8 cellular contexts compared by ENCODE assay signal in the genomic region with DNA sequence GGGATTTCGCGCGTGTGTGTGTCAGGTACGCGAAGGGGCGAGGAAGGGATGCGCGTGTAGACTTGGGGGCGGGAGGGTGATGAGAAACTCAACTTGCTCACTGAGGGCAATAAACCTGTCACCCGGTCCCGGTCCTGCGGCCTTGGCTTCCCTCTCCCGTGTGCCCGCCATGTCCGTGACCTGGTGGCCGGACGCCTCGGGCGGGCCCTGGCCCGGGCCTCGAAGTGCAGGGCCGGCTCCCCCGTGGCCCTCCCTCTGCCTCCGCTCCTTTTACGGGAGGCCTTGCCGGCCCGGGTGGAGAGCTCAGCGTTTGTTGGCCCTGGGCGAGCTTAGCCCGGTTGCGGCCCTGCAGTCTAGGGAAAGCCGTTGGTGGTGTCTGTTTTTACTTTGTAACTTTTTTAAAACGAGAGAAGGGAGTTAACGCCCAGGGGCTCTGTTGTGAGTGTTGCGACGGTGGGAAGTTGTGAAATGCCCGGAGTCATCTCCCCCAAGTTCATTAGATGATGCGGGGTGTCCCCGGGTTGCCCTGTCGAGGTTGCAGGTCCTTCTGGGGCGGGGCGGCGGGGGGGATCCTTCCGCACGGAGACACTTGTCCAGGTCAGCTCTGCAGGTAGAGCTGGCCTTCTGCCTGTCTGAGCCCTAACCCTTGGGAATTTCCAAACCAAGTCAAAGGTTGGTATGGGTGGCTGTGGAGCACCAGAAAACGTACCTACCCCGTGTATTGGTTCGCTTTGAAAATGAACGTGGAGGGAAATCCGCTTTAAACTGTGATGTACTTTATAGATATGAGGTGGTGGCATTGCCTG. TPM values are rescaled to one million over a fixed set of nuclear protein-coding genes. Genes with fewer than 3 reads are reported as not detected.
DNase-seq lines count a peak whose midpoint lies in the region; FAIRE-seq and TF ChIP-seq lines count a peak whose summit lies in the region.

No MANE protein-coding gene starts in this region.

- peaks cover 3 to 25% (median 20%) of the 10 kb centered on the region in 4 experiments for H3K27me3 ChIP-seq in H1 (replicated peaks in 1 of 4; ENCODE audit: control insufficient read depth in 3 of 4, extremely low read depth in 1 of 4, insufficient read depth in 3 of 4, low read length in 3 of 4)

- no peak overlapping the region for H2BK12ac ChIP-seq in H1 (ENCODE audit: low read depth, low read length)

- H2AK5ac ChIP-seq in H1 (ENCODE audit: low read depth, low read length) = no peak overlapping the region

- peaks cover 21% of the 10 kb centered on the region for H3K23me2 ChIP-seq in H1 (ENCODE audit: low read depth, low read length)

- peaks cover 0 to 49% of the 10 kb centered on the region in 2 experiments; a peak in 2 of 4 replicates for H3K79me2 ChIP-seq in H1 (ENCODE audit: control insufficient read depth in 1 of 2, insufficient read depth in 2 of 2, low read length in 2 of 2)

- H2BK15ac ChIP-seq in H1 (ENCODE audit: low read length) = no peak overlapping the region

- no peak for FAIRE-seq in H1 (lab: Jason Lieb, UNC)

- peaks cover 9 to 13% of the 10 kb centered on the region in 2 experiments for H4K20me1 ChIP-seq in H1 (replicated peaks in 1 of 2; ENCODE audit: control insufficient read depth in 1 of 2, insufficient read depth in 2 of 2, low read length in 2 of 2)

- no peak overlapping the region for H3K14ac ChIP-seq in H1 (ENCODE audit: insufficient read length)

- no peak overlapping the region for H2BK120ac ChIP-seq in H1 (replicated peaks; ENCODE audit: low read depth, low read length)

- H2BK20ac ChIP-seq in H1 (ENCODE audit: low read length) = no peak overlapping the region

- no peak overlapping the region for H3K4ac ChIP-seq in H1 (replicated peaks; ENCODE audit: insufficient read length, low read depth, low read length)

- TF ChIP-seq RAD21 in H1 (IDR thresholded peaks at IDR 0.05 in 1 of 2, conservative IDR thresholded peaks at IDR 0.05 in 1 of 2; ENCODE audit: low read depth in 2 of 2, low read length in 2 of 2) = no peak

- CTCF ChIA-PET in HEK293 (lab: Yijun Ruan, JAX) = interaction anchor here (0.5 to 1.0 kb wide), 4 partner anchors 8 to 590 kb away, joined by 3 to 5 read pairs (median 4); no protein-coding TSS in a partner anchor
- CTCF ChIA-PET in H1 (lab: Charles Lee; ENCODE audit: partially characterized antibody) = no interaction called here

- H3K4me2 ChIP-seq in H1 (ENCODE audit: insufficient read depth in 1 of 2, low read depth in 2 of 2, low read length in 2 of 2) = peak overlapping the region; percentile 89 to 91

- no peak for TF ChIP-seq CTCF in HEK293 (tag by site-specific recombination; IDR thresholded peaks at IDR 0.05)
- TF ChIP-seq CTCF in H1 (IDR thresholded peaks at IDR 0.05; ENCODE audit: control extremely low read depth in 1 of 3, insufficient read depth in 1 of 3, low read depth in 1 of 3, low read length in 3 of 3) = no peak

- H3K4me1 ChIP-seq in HEK293 (ENCODE audit: control insufficient read depth, insufficient read depth, low read length) (peaks cover 7% of the 10 kb centered on the region), H1 (replicated peaks in 1 of 4; ENCODE audit: control insufficient read depth in 3 of 4, insufficient read depth in 4 of 4, low read length in 3 of 4) (peaks cover 0 to 9% (median 4%) of the 10 kb centered on the region in 4 experiments; a peak in 5 of 7 replicates)

- H4K8ac ChIP-seq in H1 (ENCODE audit: extremely low read depth, insufficient read depth, low read length) = peak overlapping the region; percentile 85; the same call in 1 of the 2 replicates

- no peak; a peak in 1 of 3 replicates for TF ChIP-seq POLR2A in H1 (IDR thresholded peaks at IDR 0.05; ENCODE audit: control extremely low read depth in 1 of 2, low read depth in 2 of 2, low read length in 2 of 2)

- no peak overlapping the region for H4K91ac ChIP-seq in H1 (replicated peaks; ENCODE audit: insufficient read length, low read length)

- POLR2A ChIA-PET in HEK293 (lab: Yijun Ruan, JAX) = interaction anchor here (0.6 to 2.6 kb wide), 18 partner anchors 13 to 303 kb away, joined by 3 to 12 read pairs (median 3); a partner anchor contains a TSS
- POLR2A ChIA-PET in H1 (lab: Charles Lee; ENCODE audit: partially characterized antibody) = interaction anchor here (0.7 to 2.0 kb wide), 19 partner anchors 7 to 590 kb away, joined by 3 to 9 read pairs (median 4); a partner anchor contains a TSS

- H3K4me3 ChIP-seq in HEK293 (ENCODE audit: low read depth, low read length) = peak overlapping the region; percentile 93
- H3K4me3 ChIP-seq in H1 (ENCODE audit: extremely low read depth in 1 of 4, insufficient read depth in 2 of 4, low read depth in 3 of 4, low read length in 4 of 4) = peak overlapping the region; percentile 66 to 97 (median 86)

- no peak for TF ChIP-seq EP300 in H1 (IDR thresholded peaks at IDR 0.05; ENCODE audit: borderline replicate concordance in 1 of 2, low read depth in 2 of 2, low read length in 2 of 2)

- H3K18ac ChIP-seq in H1 (ENCODE audit: extremely low read depth, low read length) = peak overlapping the region; percentile 90

- no peak overlapping the region for H2AFZ ChIP-seq in H1 (ENCODE audit: low read length)

- H3K9ac ChIP-seq in H1 (replicated peaks in 1 of 4; ENCODE audit: extremely low read depth in 1 of 4, low read depth in 3 of 4, low read length in 3 of 4) = peak overlapping the region; percentile 61 to 87 (median 74)

- no peak overlapping the region for H2BK5ac ChIP-seq in H1 (ENCODE audit: low read depth, low read length)

- H3K27ac ChIP-seq in HEK293 (ENCODE audit: extremely low read depth, low read depth, low read length) (peak overlapping the region; percentile 99), H1 (ENCODE audit: low read depth, low read length) (peak overlapping the region; percentile 69; the same call in 1 of the 2 replicates)

- H3K9me3 ChIP-seq in HEK293 (ENCODE audit: control insufficient read depth, insufficient read depth, low read depth, low read length) (no peaks in the 10 kb centered on the region), H1 (ENCODE audit: insufficient read depth in 2 of 2, low read depth in 1 of 2, low read length in 1 of 2) (no peaks in the 10 kb centered on the region)

- WGBS in H1 (ENCODE audit: extremely low coverage in 1 of 2, insufficient coverage in 1 of 2, insufficient read length in 1 of 2, insufficient replicate concordance in 2 of 2, low coverage in 1 of 2, low lambda C conversion rate in 2 of 2, missing lambda C conversion rate in 1 of 2), 2 experiments = 3% methylated on average over 47 of the region's 50 CpGs; no CpG with 5 or more reads in 1 of the 2 experiments

- peak overlapping the region; percentile 69 for H3K56ac ChIP-seq in H1 (replicated peaks; ENCODE audit: insufficient read length, low read depth, low read length)

- no peak overlapping the region for H4K5ac ChIP-seq in H1 (ENCODE audit: insufficient read length, low read depth, low read length)

- H3K36me3 ChIP-seq in HEK293 (ENCODE audit: control insufficient read depth in 2 of 2, insufficient read depth in 1 of 2, low read length in 2 of 2) (peaks cover 0 to 3% of the 10 kb centered on the region in 2 experiments; a peak in 1 of 3 replicates), H1 (ENCODE audit: control insufficient read depth in 2 of 4, insufficient read depth in 4 of 4, low read length in 3 of 4) (no peaks in the 10 kb centered on the region)

- H3K79me1 ChIP-seq in H1 (ENCODE audit: low read depth, low read length) = peaks cover 6% of the 10 kb centered on the region; the same call in 1 of the 2 replicates

- DNase-seq in GM04504 (ENCODE audit: low read depth) (peak; percentile 17), NCI-H1092 (lab: John Stamatoyannopoulos, UW) (peak; percentile 4), H1 (ENCODE audit: low read depth in 1 of 2, low spot score in 2 of 2) (no peak), mesenteric fat pad (ENCODE audit: low spot score) (peak; percentile 92), H4 (ENCODE audit: low spot score) (no peak)
- peak in 2 of 3 experiments; percentile 17 to 23 for DNase-seq in activated CD8-positive, alpha-beta memory T cell treated with anti-CD3 and anti-CD28 coated beads for 48 hours (ENCODE audit: low read depth in 2 of 3, low spot score in 2 of 3)
- peak; percentile 44 for DNase-seq in stimulated activated naive CD4-positive, alpha-beta T cell treated with Interleukin-2 at 50 U/mL for 16 hours (lab: John Stamatoyannopoulos, UW)

- peak overlapping the region; percentile 52 for H3K23ac ChIP-seq in H1 (ENCODE audit: insufficient read length)

TF ChIP-seq in HEK293, 187 proteins besides CTCF, POLR2A, EP300 and RAD21 (continues in another document):
- 0 out of 2 replicates have a peak, but pooled peaks have one; percentile 12 for TF ChIP-seq ZNF2 (tag by site-specific recombination; IDR thresholded peaks at IDR 0.05)
- no peak for TF ChIP-seq ZSCAN23 (tag by site-specific recombination; IDR thresholded peaks at IDR 0.05)
- TF ChIP-seq ZXDB (tag by site-specific recombination; IDR thresholded peaks at IDR 0.05) = peak; percentile 47; the same call in 1 of the 2 replicates
- 0 out of 2 replicates have a peak, but pooled peaks have one; percentile 35 for TF ChIP-seq ZBTB48 (tag by site-specific recombination; IDR thresholded peaks at IDR 0.05)

TF ChIP-seq in H1, 55 proteins besides CTCF, POLR2A, EP300 and RAD21 (continues in another document):
- TF ChIP-seq ASH2L (IDR thresholded peaks at IDR 0.05; ENCODE audit: low read length) (peak; percentile 54), NANOG (IDR thresholded peaks at IDR 0.05; ENCODE audit: insufficient read depth, low read depth, low read length, poor library complexity, severe bottlenecking) (no peak), KDM4A (IDR thresholded peaks at IDR 0.05; ENCODE audit: low read depth, low read length, severe bottlenecking) (peak; percentile 72), SIN3A (conservative IDR thresholded peaks at IDR 0.05 in 1 of 2, IDR thresholded peaks at IDR 0.05 in 1 of 2; ENCODE audit: low read depth in 1 of 2, low read length in 2 of 2) (no peak), TAF1 (IDR thresholded peaks at IDR 0.05; ENCODE audit: low read depth, low read length) (peak; percentile 22; the same call in 1 of the 2 replicates), SRF (IDR thresholded peaks at IDR 0.05; ENCODE audit: low read depth, low read length) (0 out of 2 replicates have a peak, but pooled peaks have one; percentile 12), CHD2 (IDR thresholded peaks at IDR 0.05; ENCODE audit: low read length) (no peak), TBP (IDR thresholded peaks at IDR 0.05; ENCODE audit: low read depth, low read length) (0 out of 2 replicates have a peak, but pooled peaks have one; percentile 0)

RNA-seq across cellular contexts. Expression of a gene that starts 0.9 kb away (rescaled TPM):
- 32.0 and 32.4 TPM in 2 replicates for total RNA-seq in H1 (2021; fragmentation: NEBNext Ultra II Directional; extraction: Animal tissue kit (Norgen Biotek cat#: 25700))
- 4.5 and 9.3 TPM in 2 replicates for polyA plus RNA-seq in H1 (2011; rRNA removed)
- 10.3 TPM for polyA plus RNA-seq in H1 (2011; cell fraction: cytosol; rRNA removed)
- 8.2 TPM for polyA plus RNA-seq in H1 (2011; cell fraction: nucleus; rRNA removed)
- 12.7 to 24.1 TPM (median 17.1 TPM) in 4 replicates for polyA plus RNA-seq in H1 (2012, experiment 1 of 2)
- 0.68 TPM for polyA plus RNA-seq in H1 (2012, experiment 2 of 2)
- polyA plus RNA-seq in H1 (2013, experiment 1 of 2) = 13.5 TPM
- 12.6 TPM for polyA plus RNA-seq in H1 (2013, experiment 2 of 2)
- 27.9 and 41.4 TPM in 2 replicates for polyA minus RNA-seq in H1 (2011; rRNA and poly(A)+ RNA removed)
- 46.4 TPM for polyA minus RNA-seq in H1 (2011; cell fraction: cytosol; rRNA and poly(A)+ RNA removed)
- polyA minus RNA-seq in H1 (2011; cell fraction: nucleus; rRNA and poly(A)+ RNA removed) = 85.6 TPM
- 52.3 TPM for total RNA-seq in mesenteric fat pad
- total RNA-seq in H4 (2014; rRNA removed; shearing (Covaris generic)) = 15.2 and 26.6 TPM in 2 replicates

Comparison
In these comparisons a context has a peak if more than half of its experiments do, and no peak if none do; other contexts are left out.
1. DNase-seq: peak in GM04504 (single experiment), NCI-H1092 (single experiment), activated CD8-positive, alpha-beta memory T cell treated with anti-CD3 and anti-CD28 coated beads for 48 hours (2 of 3), mesenteric fat pad (single experiment) and stimulated activated naive CD4-positive, alpha-beta T cell treated with Interleukin-2 at 50 U/mL for 16 hours (single experiment); none in H1 (0 of 2) and H4 (single experiment).